In the genomic region with DNA sequence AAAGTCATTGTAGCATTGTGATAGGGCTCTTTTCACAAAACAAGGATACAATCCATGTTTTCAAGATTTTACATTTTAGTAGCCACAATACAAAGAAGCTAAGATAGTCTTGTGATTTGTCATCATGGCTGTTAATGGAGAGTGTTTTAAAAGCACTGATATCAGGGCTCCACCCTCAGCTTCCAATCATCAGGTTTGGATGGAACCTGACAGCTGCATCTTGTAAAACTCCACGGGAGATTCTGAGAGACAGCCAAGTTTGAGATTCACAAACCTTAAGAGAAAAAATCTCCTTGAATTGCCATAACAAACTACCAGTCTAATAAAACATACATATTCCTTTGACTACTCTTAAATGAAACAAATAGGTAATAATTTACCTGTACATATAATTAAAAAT, we compare ENCODE assay signal across 27 cellular contexts.
"Had no signal": no experiment of that assay in that cellular context is flagged by ENCODE, and none has a peak within 500 bp of the region (broad histone marks: within the 10 kb centered on the region; RNA-seq: fewer than 3 reads in every experiment).

No MANE protein-coding gene starts in this region.

- H2AFZ ChIP-seq: hepatocyte had no signal

- H3K4me1 ChIP-seq: gastroesophageal sphincter, pancreas, sigmoid colon, tibial nerve had no signal

- ATAC-seq: activated CD8-positive, alpha-beta T cell treated with anti-CD3 and anti-CD28 coated beads for 36 hours; activated T-cell treated with anti-CD3 and anti-CD28 coated beads, Interleukin-2, amount 50 U/mL, for 4 hours; activated T-helper 17 cell treated with anti-CD3 and anti-CD28 coated beads, Interleukin-2, amount 50 U/mL, for 72 hours; effector memory CD8-positive, alpha-beta T cell; gastroesophageal sphincter; left lobe of liver; lower lobe of right lung; pancreas; WTC11 had no signal

- H3K27ac ChIP-seq: coronary artery, dorsolateral prefrontal cortex, gastroesophageal sphincter, hepatocyte, lower lobe of right lung, pancreas, prostate gland, sigmoid colon, tibial nerve had no signal

- DNase-seq: activated CD4-positive, alpha-beta T cell treated with anti-CD3 and anti-CD28 coated beads for 1 hour; activated CD4-positive, alpha-beta T cell treated with anti-CD3 and anti-CD28 coated beads, Interleukin-2, amount 10 ng/mL, durations not matched to agents 7 days and 5 days; activated CD8-positive, alpha-beta T cell treated with anti-CD3 and anti-CD28 coated beads for 36 hours; activated gamma-delta T cell treated with Interleukin-2 at 50 U/mL for 16 hours; activated naive CD4-positive, alpha-beta T cell treated with anti-CD3 and anti-CD28 coated beads, Interleukin-2, amount 50 U/mL, for 16 hours; activated T-cell treated with anti-CD3 and anti-CD28 coated beads, Interleukin-2, amount 50 U/mL, for 4 hours; amniotic stem cell; dorsolateral prefrontal cortex; effector memory CD8-positive, alpha-beta T cell; erythroblast; lower lobe of right lung; mesendoderm; naive B cell; pancreas; retina; sigmoid colon; stimulated activated naive CD4-positive, alpha-beta T cell; T-helper 2 cell had no signal

- H3K27me3 ChIP-seq: dorsolateral prefrontal cortex, gastroesophageal sphincter, hepatocyte, pancreas, sigmoid colon, tibial nerve had no signal

- H3K9me3 ChIP-seq: gastroesophageal sphincter, lower lobe of right lung, pancreas, prostate gland, sigmoid colon had no signal

- H3K36me3 ChIP-seq: gastroesophageal sphincter, lower lobe of right lung, pancreas, prostate gland, sigmoid colon, tibial nerve had no signal

- H3K4me3 ChIP-seq: coronary artery, dorsolateral prefrontal cortex, gastroesophageal sphincter, hepatocyte, lower lobe of right lung, pancreas, prostate gland, sigmoid colon, tibial nerve had no signal

- FAIRE-seq: bronchial epithelial cell, pancreas had no signal

- H3K4me2 ChIP-seq: hepatocyte had no signal

- H3K79me2 ChIP-seq: hepatocyte had no signal
